Comparison of ENCODE assay signal across 1 cellular context in the genomic region with DNA sequence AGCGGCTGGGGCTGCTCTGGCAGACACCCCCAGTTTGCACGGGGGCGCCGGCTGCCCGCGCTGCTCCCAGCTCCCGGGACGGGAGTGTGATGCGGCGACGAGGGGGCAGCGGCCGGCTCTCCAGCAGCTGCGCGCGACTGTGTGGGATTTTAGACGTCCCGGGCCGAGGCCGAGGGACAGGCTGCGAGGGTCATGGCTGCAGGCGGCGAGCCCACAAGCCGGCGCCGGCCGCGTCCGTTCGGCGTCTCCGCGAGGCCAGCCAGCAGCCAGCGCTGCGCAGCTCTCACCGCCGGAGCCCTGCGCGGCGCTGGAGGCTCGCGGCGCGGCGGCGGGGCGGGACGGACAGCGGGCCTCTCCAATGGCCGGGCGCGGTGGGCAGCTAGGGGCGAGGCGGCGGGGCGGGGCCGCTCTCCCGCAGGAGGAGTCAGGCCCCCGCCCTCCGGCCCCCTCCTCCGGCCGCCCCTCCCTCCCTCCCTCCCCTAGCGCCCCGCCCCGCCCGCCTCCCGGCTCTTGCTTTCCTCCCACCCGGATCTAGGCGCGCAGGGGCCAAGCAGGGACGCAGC.
A peak's percentile ranks its signal among the peaks of the same experiment; 100 is the strongest.
TF ChIP-seq lines count a peak whose summit lies in the region.

A gene (minus strand): TSS at position 285 of the 563 bp plus-strand sequence. CDS start 310 bp downstream, outside the sequence.

TF ChIP-seq in HepG2, 621 proteins besides CTCF, POLR2A, EP300 and RAD21 (continued from another document):
- TF ChIP-seq, protein P1, sequence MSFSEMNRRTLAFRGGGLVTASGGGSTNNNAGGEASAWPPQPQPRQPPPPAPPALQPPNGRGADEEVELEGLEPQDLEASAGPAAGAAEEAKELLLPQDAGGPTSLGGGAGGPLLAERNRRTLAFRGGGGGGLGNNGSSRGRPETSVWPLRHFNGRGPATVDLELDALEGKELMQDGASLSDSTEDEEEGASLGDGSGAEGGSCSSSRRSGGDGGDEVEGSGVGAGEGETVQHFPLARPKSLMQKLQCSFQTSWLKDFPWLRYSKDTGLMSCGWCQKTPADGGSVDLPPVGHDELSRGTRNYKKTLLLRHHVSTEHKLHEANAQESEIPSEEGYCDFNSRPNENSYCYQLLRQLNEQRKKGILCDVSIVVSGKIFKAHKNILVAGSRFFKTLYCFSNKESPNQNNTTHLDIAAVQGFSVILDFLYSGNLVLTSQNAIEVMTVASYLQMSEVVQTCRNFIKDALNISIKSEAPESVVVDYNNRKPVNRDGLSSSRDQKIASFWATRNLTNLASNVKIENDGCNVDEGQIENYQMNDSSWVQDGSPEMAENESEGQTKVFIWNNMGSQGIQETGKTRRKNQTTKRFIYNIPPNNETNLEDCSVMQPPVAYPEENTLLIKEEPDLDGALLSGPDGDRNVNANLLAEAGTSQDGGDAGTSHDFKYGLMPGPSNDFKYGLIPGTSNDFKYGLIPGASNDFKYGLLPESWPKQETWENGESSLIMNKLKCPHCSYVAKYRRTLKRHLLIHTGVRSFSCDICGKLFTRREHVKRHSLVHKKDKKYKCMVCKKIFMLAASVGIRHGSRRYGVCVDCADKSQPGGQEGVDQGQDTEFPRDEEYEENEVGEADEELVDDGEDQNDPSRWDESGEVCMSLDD (CRISPR knock-in tag; IDR thresholded peaks at IDR 0.05; ENCODE audit: borderline replicate concordance), result 0 out of 2 replicates have a peak, but pooled peaks have one; percentile 53
- TF ChIP-seq, protein P2, sequence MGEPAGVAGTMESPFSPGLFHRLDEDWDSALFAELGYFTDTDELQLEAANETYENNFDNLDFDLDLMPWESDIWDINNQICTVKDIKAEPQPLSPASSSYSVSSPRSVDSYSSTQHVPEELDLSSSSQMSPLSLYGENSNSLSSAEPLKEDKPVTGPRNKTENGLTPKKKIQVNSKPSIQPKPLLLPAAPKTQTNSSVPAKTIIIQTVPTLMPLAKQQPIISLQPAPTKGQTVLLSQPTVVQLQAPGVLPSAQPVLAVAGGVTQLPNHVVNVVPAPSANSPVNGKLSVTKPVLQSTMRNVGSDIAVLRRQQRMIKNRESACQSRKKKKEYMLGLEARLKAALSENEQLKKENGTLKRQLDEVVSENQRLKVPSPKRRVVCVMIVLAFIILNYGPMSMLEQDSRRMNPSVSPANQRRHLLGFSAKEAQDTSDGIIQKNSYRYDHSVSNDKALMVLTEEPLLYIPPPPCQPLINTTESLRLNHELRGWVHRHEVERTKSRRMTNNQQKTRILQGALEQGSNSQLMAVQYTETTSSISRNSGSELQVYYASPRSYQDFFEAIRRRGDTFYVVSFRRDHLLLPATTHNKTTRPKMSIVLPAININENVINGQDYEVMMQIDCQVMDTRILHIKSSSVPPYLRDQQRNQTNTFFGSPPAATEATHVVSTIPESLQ (CRISPR knock-in tag; conservative IDR thresholded peaks at IDR 0.05), result no peak
- no peak for TF ChIP-seq RXRA (CRISPR knock-in tag; IDR thresholded peaks at IDR 0.05)
- TF ChIP-seq TBL1XR1 (IDR thresholded peaks at IDR 0.05; ENCODE audit: borderline replicate concordance, low read length, partially characterized antibody), result no peak
- peak; percentile 38 for TF ChIP-seq AGO1 (IDR thresholded peaks at IDR 0.05; ENCODE audit: low read depth, low read length, poor library complexity, severe bottlenecking)
- no peak for TF ChIP-seq MAZ (IDR thresholded peaks at IDR 0.05; ENCODE audit: borderline replicate concordance, low read depth, low read length)
- 0 out of 2 replicates have a peak, but pooled peaks have one; percentile 38 for TF ChIP-seq MAZ (CRISPR knock-in tag; IDR thresholded peaks at IDR 0.05; ENCODE audit: low read depth)
- TF ChIP-seq ZNF333 (CRISPR knock-in tag; IDR thresholded peaks at IDR 0.05; ENCODE audit: borderline replicate concordance), result 0 out of 2 replicates have a peak, but pooled peaks have one; percentile 6
- TF ChIP-seq KDM3A (CRISPR knock-in tag; IDR thresholded peaks at IDR 0.05; ENCODE audit: low read depth), result no peak
- TF ChIP-seq ZSCAN20 (CRISPR knock-in tag; IDR thresholded peaks at IDR 0.05; ENCODE audit: borderline replicate concordance), result peak; percentile 55; the same call in 1 of the 2 replicates
- TF ChIP-seq, protein P3, sequence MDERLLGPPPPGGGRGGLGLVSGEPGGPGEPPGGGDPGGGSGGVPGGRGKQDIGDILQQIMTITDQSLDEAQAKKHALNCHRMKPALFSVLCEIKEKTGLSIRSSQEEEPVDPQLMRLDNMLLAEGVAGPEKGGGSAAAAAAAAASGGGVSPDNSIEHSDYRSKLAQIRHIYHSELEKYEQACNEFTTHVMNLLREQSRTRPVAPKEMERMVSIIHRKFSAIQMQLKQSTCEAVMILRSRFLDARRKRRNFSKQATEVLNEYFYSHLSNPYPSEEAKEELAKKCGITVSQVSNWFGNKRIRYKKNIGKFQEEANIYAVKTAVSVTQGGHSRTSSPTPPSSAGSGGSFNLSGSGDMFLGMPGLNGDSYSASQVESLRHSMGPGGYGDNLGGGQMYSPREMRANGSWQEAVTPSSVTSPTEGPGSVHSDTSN (CRISPR knock-in tag; IDR thresholded peaks at IDR 0.05), result peak; percentile 66; the same call in 1 of the 2 replicates
- TF ChIP-seq MED13 (CRISPR knock-in tag; IDR thresholded peaks at IDR 0.05), result 0 out of 2 replicates have a peak, but pooled peaks have one; percentile 42
- TF ChIP-seq, protein P4, sequence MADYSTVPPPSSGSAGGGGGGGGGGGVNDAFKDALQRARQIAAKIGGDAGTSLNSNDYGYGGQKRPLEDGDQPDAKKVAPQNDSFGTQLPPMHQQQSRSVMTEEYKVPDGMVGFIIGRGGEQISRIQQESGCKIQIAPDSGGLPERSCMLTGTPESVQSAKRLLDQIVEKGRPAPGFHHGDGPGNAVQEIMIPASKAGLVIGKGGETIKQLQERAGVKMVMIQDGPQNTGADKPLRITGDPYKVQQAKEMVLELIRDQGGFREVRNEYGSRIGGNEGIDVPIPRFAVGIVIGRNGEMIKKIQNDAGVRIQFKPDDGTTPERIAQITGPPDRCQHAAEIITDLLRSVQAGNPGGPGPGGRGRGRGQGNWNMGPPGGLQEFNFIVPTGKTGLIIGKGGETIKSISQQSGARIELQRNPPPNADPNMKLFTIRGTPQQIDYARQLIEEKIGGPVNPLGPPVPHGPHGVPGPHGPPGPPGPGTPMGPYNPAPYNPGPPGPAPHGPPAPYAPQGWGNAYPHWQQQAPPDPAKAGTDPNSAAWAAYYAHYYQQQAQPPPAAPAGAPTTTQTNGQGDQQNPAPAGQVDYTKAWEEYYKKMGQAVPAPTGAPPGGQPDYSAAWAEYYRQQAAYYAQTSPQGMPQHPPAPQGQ (CRISPR knock-in tag; IDR thresholded peaks at IDR 0.05; ENCODE audit: borderline replicate concordance), result no peak
- no peak for TF ChIP-seq HIVEP1 (CRISPR knock-in tag; IDR thresholded peaks at IDR 0.05)
- TF ChIP-seq SALL2 (CRISPR knock-in tag; IDR thresholded peaks at IDR 0.05), result peak; percentile 20; the same call in 1 of the 2 replicates
- peak; percentile 32 for TF ChIP-seq TAF15 (IDR thresholded peaks at IDR 0.05; ENCODE audit: low read depth, low read length, poor library complexity, severe bottlenecking)
- TF ChIP-seq ZNF530 (CRISPR knock-in tag; IDR thresholded peaks at IDR 0.05; ENCODE audit: low read depth), result 0 out of 2 replicates have a peak, but pooled peaks have one; percentile 5
- TF ChIP-seq, protein P5, sequence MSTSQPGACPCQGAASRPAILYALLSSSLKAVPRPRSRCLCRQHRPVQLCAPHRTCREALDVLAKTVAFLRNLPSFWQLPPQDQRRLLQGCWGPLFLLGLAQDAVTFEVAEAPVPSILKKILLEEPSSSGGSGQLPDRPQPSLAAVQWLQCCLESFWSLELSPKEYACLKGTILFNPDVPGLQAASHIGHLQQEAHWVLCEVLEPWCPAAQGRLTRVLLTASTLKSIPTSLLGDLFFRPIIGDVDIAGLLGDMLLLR (CRISPR knock-in tag; IDR thresholded peaks at IDR 0.05), result peak; percentile 21
- TF ChIP-seq, protein P6, sequence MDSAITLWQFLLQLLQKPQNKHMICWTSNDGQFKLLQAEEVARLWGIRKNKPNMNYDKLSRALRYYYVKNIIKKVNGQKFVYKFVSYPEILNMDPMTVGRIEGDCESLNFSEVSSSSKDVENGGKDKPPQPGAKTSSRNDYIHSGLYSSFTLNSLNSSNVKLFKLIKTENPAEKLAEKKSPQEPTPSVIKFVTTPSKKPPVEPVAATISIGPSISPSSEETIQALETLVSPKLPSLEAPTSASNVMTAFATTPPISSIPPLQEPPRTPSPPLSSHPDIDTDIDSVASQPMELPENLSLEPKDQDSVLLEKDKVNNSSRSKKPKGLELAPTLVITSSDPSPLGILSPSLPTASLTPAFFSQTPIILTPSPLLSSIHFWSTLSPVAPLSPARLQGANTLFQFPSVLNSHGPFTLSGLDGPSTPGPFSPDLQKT (CRISPR knock-in tag; IDR thresholded peaks at IDR 0.05; ENCODE audit: borderline replicate concordance), result no peak
- no peak for TF ChIP-seq IKZF1 (IDR thresholded peaks at IDR 0.05)
- TF ChIP-seq, protein P7, sequence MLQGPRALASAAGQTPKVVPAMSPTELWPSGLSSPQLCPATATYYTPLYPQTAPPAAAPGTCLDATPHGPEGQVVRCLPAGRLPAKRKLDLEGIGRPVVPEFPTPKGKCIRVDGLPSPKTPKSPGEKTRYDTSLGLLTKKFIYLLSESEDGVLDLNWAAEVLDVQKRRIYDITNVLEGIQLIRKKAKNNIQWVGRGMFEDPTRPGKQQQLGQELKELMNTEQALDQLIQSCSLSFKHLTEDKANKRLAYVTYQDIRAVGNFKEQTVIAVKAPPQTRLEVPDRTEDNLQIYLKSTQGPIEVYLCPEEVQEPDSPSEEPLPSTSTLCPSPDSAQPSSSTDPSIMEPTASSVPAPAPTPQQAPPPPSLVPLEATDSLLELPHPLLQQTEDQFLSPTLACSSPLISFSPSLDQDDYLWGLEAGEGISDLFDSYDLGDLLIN (CRISPR knock-in tag; IDR thresholded peaks at IDR 0.05; ENCODE audit: borderline replicate concordance), result peak; percentile 45; the same call in 1 of the 2 replicates
- TF ChIP-seq IRX3 (CRISPR knock-in tag; IDR thresholded peaks at IDR 0.05; ENCODE audit: borderline replicate concordance, low read depth), result 0 out of 2 replicates have a peak, but pooled peaks have one; percentile 32
- TF ChIP-seq, protein P8, sequence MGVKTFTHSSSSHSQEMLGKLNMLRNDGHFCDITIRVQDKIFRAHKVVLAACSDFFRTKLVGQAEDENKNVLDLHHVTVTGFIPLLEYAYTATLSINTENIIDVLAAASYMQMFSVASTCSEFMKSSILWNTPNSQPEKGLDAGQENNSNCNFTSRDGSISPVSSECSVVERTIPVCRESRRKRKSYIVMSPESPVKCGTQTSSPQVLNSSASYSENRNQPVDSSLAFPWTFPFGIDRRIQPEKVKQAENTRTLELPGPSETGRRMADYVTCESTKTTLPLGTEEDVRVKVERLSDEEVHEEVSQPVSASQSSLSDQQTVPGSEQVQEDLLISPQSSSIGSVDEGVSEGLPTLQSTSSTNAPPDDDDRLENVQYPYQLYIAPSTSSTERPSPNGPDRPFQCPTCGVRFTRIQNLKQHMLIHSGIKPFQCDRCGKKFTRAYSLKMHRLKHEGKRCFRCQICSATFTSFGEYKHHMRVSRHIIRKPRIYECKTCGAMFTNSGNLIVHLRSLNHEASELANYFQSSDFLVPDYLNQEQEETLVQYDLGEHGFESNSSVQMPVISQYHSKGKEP (CRISPR knock-in tag; IDR thresholded peaks at IDR 0.05), result 0 out of 2 replicates have a peak, but pooled peaks have one; percentile 55
- no peak for TF ChIP-seq SMAD1 (CRISPR knock-in tag; IDR thresholded peaks at IDR 0.05; ENCODE audit: borderline replicate concordance, low read depth)
- TF ChIP-seq, protein P9, sequence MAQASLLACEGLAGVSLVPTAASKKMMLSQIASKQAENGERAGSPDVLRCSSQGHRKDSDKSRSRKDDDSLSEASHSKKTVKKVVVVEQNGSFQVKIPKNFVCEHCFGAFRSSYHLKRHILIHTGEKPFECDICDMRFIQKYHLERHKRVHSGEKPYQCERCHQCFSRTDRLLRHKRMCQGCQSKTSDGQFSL (CRISPR knock-in tag; IDR thresholded peaks at IDR 0.05), result no peak
- TF ChIP-seq NONO (IDR thresholded peaks at IDR 0.05), result no peak
- TF ChIP-seq NONO (CRISPR knock-in tag; conservative IDR thresholded peaks at IDR 0.05), result peak; percentile 50; the same call in 1 of the 2 replicates
- TF ChIP-seq HNRNPLL (IDR thresholded peaks at IDR 0.05; ENCODE audit: low read depth, low read length, poor library complexity, severe bottlenecking), result peak; percentile 45
- TF ChIP-seq LCORL (IDR thresholded peaks at IDR 0.05), result no peak
- TF ChIP-seq LCORL (CRISPR knock-in tag; IDR thresholded peaks at IDR 0.05), result no peak
- 0 out of 2 replicates have a peak, but pooled peaks have one; percentile 24 for TF ChIP-seq SRY (CRISPR knock-in tag; IDR thresholded peaks at IDR 0.05)
- TF ChIP-seq MIER3 (CRISPR knock-in tag; IDR thresholded peaks at IDR 0.05; ENCODE audit: borderline replicate concordance), result no peak
- TF ChIP-seq ZNF768 (CRISPR knock-in tag; IDR thresholded peaks at IDR 0.05), result no peak; the same call in 1 of the 2 replicates
- TF ChIP-seq POLR2G (IDR thresholded peaks at IDR 0.05; ENCODE audit: low read depth, low read length), result peak; percentile 72
- peak; percentile 76 for TF ChIP-seq POLR2AphosphoS5 (IDR thresholded peaks at IDR 0.05; ENCODE audit: low read depth, low read length)
- no peak for TF ChIP-seq IRF2 (CRISPR knock-in tag; IDR thresholded peaks at IDR 0.05)
- TF ChIP-seq, protein P10, sequence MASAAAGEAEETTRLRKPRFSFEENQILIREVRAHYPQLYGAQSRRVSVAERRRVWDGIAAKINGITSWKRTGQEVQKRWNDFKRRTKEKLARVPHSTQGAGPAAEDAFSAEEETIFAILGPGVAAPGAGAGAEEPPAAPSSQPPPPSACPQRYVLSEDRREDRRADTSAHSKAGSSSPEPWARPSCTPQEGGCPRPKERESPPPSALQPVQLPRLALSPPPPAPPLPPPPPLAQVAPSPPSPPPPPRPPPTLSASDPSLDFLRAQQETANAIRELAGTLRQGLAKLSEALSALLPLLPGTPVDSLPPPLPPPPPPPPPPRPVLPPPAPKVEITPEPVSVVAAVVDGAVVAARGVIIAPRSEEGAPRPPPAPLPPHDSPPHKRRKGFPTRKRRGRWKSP (CRISPR knock-in tag; IDR thresholded peaks at IDR 0.05), result peak; percentile 93; the same call in 1 of the 2 replicates
- TF ChIP-seq, protein P11, sequence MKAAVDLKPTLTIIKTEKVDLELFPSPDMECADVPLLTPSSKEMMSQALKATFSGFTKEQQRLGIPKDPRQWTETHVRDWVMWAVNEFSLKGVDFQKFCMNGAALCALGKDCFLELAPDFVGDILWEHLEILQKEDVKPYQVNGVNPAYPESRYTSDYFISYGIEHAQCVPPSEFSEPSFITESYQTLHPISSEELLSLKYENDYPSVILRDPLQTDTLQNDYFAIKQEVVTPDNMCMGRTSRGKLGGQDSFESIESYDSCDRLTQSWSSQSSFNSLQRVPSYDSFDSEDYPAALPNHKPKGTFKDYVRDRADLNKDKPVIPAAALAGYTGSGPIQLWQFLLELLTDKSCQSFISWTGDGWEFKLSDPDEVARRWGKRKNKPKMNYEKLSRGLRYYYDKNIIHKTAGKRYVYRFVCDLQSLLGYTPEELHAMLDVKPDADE (CRISPR knock-in tag; IDR thresholded peaks at IDR 0.05), result no peak
